Comparison of ENCODE assay signal across 25 cellular contexts in the genomic region with DNA sequence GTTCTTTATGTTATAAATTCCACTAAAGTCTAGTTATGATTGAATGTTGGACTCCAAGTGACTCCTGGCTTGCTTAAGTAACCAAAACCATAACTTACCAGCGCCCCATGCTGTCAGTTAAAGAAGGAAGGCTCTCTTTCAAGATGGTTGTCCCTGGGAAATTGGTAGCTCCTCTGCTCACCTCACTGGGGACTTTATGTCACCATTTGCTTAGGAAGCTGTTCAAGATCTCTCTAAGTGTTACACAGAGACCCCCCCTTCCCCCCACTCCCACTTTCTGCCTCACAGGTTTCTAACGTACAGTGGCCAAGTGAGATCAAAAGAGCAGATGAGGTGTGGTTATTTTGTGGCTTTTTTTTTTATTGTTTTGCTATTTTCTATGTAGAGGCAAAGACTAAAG.
DNase-seq lines count a peak whose midpoint lies in the region; ATAC-seq, FAIRE-seq and TF ChIP-seq lines count a peak whose summit lies in the region.
"Had no signal": no experiment of that assay in that cellular context is flagged by ENCODE, and none has a peak within 500 bp of the region (broad histone marks: within the 10 kb centered on the region; RNA-seq: fewer than 3 reads in every experiment).

No MANE protein-coding gene starts in this region.

- H3K9me2 ChIP-seq in Loucy (replicated peaks; ENCODE audit: low read depth, low read length), result no peaks in the 10 kb centered on the region

- no peak overlapping the region for H3K4me3 ChIP-seq in mammary epithelial cell (replicated peaks in 1 of 3; ENCODE audit: insufficient read depth in 1 of 3, low read depth in 2 of 3, low read length in 3 of 3)
- no peak overlapping the region for H3K4me3 ChIP-seq in breast epithelium
- peak overlapping the region; percentile 28 for H3K4me3 ChIP-seq in Loucy (ENCODE audit: low read length, poor library complexity, severe bottlenecking)
- no peak overlapping the region for H3K4me3 ChIP-seq in GM12878
- H3K4me3 ChIP-seq: Peyer's patch, SJCRH30 had no signal

- POLR2A ChIA-PET in GM12878 (lab: Charles Lee), result no interaction called here

- FAIRE-seq in GM12878 (lab: Jason Lieb, UNC) (no peak), RCC 7860 (lab: Jason Lieb, UNC) (no peak)
- FAIRE-seq: H54, HepG2 had no signal

- SMC1A ChIA-PET in GM12878 (lab: Charles Lee; ENCODE audit: uncharacterized antibody, unreplicated experiment), result no interaction called here

- TF ChIP-seq CTCF in mammary epithelial cell (conservative IDR thresholded peaks at IDR 0.05 in 1 of 2, IDR thresholded peaks at IDR 0.05 in 1 of 2; ENCODE audit: extremely low read depth in 1 of 2, insufficient read depth in 1 of 2, low read depth in 1 of 2, low read length in 2 of 2) (peak in 1 of 2 donors; percentile 0), breast epithelium (IDR thresholded peaks at IDR 0.05) (no peak), Loucy (conservative IDR thresholded peaks at IDR 0.05; ENCODE audit: low read length) (no peak), GM12878 (IDR thresholded peaks at IDR 0.05 in 2 of 3, conservative IDR thresholded peaks at IDR 0.05 in 1 of 3; ENCODE audit: control insufficient read depth in 2 of 3, extremely low read depth in 1 of 3, insufficient read depth in 1 of 3, low read depth in 3 of 3, low read length in 3 of 3) (0 out of 6 replicates have a peak, but pooled peaks of 1 of the 3 experiments have one; percentile 2), osteocyte (IDR thresholded peaks at IDR 0.05) (no peak)

- 62% methylated on average over 2 of the region's 2 CpGs for WGBS in mammary epithelial cell (ENCODE audit: low coverage, missing lambda C conversion rate)
- WGBS in GM12878 (ENCODE audit: insufficient coverage, insufficient replicate concordance, low lambda C conversion rate, missing lambda C conversion rate), result 0% methylated on average over 2 of the region's 2 CpGs

- no peak for TF ChIP-seq EP300 in GM12878 (IDR thresholded peaks at IDR 0.05; ENCODE audit: borderline replicate concordance in 1 of 2, control insufficient read depth in 1 of 2, low read depth in 2 of 2, low read length in 2 of 2)

- H3K9me3 ChIP-seq in mammary epithelial cell (replicated peaks; ENCODE audit: insufficient read depth, low read length) (no peaks in the 10 kb centered on the region), breast epithelium (no peaks in the 10 kb centered on the region), Loucy (ENCODE audit: insufficient read depth, low read depth, low read length) (no peaks in the 10 kb centered on the region; the same call in 1 of the 2 replicates), GM12878 (replicated peaks; ENCODE audit: control insufficient read depth, insufficient read depth, low read length) (no peaks in the 10 kb centered on the region)
- H3K9me3 ChIP-seq: Peyer's patch, SJCRH30 had no signal

- H4K20me1 ChIP-seq in mammary epithelial cell (ENCODE audit: insufficient read depth, low read length) (no peaks in the 10 kb centered on the region), Loucy (ENCODE audit: insufficient read depth, low read length, poor library complexity, severe bottlenecking) (no peaks in the 10 kb centered on the region), GM12878 (ENCODE audit: control insufficient read depth, insufficient read depth) (no peaks in the 10 kb centered on the region)

- peaks cover 5% of the 10 kb centered on the region; the same call in 1 of the 2 replicates for H3F3A ChIP-seq in Loucy (ENCODE audit: low read depth)

- H3K4me3 Mint-ChIP-seq in osteocyte (ENCODE audit: unreplicated experiment), result no peak overlapping the region
- H3K4me3 Mint-ChIP-seq: CD14-positive monocyte; T-helper 1 cell treated with Interleukin-12 subunit alpha and Interleukin-12 subunit beta and Interleukin-4 antibody, amounts not matched to agents 30 μg/mL and 1 μg/mL, for 36 hours had no signal

- H3K36me3 ChIP-seq in mammary epithelial cell (ENCODE audit: insufficient read depth, low read length), result no peaks in the 10 kb centered on the region
- no peaks in the 10 kb centered on the region for H3K36me3 ChIP-seq in breast epithelium
- H3K36me3 ChIP-seq in Loucy (ENCODE audit: insufficient read depth, low read length), result no peaks in the 10 kb centered on the region
- H3K36me3 ChIP-seq in GM12878 (ENCODE audit: control insufficient read depth in 2 of 2, insufficient read depth in 2 of 2, low read length in 1 of 2), result no peaks in the 10 kb centered on the region
- H3K36me3 ChIP-seq: Peyer's patch, SJCRH30 had no signal

- no peaks in the 10 kb centered on the region for H3K36me3 Mint-ChIP-seq in osteocyte (ENCODE audit: unreplicated experiment)
- H3K36me3 Mint-ChIP-seq: CD14-positive monocyte had no signal

- H3K4me2 ChIP-seq in mammary epithelial cell (ENCODE audit: insufficient read depth, low read depth, low read length), result no peak overlapping the region
- H3K4me2 ChIP-seq in Loucy (ENCODE audit: low read depth, low read length, poor library complexity, severe bottlenecking), result peak overlapping the region; percentile 44
- H3K4me2 ChIP-seq in GM12878 (ENCODE audit: control insufficient read depth, insufficient read depth), result no peak overlapping the region

- no peaks in the 10 kb centered on the region for H3K79me2 ChIP-seq in mammary epithelial cell (ENCODE audit: insufficient read depth, low read length)
- no peaks in the 10 kb centered on the region for H3K79me2 ChIP-seq in Loucy (ENCODE audit: insufficient read depth, low read length)
- no peaks in the 10 kb centered on the region for H3K79me2 ChIP-seq in GM12878 (ENCODE audit: control insufficient read depth, insufficient read depth, low read length)

- ATAC-seq in GM12878 (peak; percentile 60), HG02884 (IDR thresholded peaks at IDR 0.05; ENCODE audit: unreplicated experiment) (no peak), GM19455 (IDR thresholded peaks at IDR 0.05; ENCODE audit: unreplicated experiment) (no peak)
- ATAC-seq: HepG2 had no signal

- no peak for DNase-seq in mammary epithelial cell
- DNase-seq in breast epithelium (ENCODE audit: low spot score in 2 of 2), result no peak
- no peak for DNase-seq in GM12878 (ENCODE audit: low read depth, low spot score)
- DNase-seq in osteocyte (ENCODE audit: extremely low spot score, unreplicated experiment), result no peak
- DNase-seq in RCC 7860 (ENCODE audit: low spot score), result no peak
- DNase-seq: DMS79; KBM-7; NCI-H1092 treated with DMSO at 0.1 percent for 48 hours; NCI-H1436 treated with DMSO at 0.1 percent for 48 hours; NCI-H2029; NCI-H2227 treated with DMSO at 0.1 percent for 48 hours; NCI-H510A treated with DMSO at 0.1 percent for 48 hours; NCI-H748 treated with DMSO at 0.1 percent for 48 hours; NK-92 treated with Interleukin-12 subunit alpha and Interleukin-12 subunit beta, amount 100 ng/mL, for 24 hours; Peyer's patch; SJCRH30; T1000 had no signal

- H3K27ac ChIP-seq in mammary epithelial cell (ENCODE audit: insufficient read depth, low read depth, low read length), result no peak overlapping the region
- no peak overlapping the region for H3K27ac ChIP-seq in breast epithelium
- H3K27ac ChIP-seq in GM12878 (ENCODE audit: control insufficient read depth, insufficient read depth), result no peak overlapping the region
- H3K27ac ChIP-seq: HL-60, Peyer's patch, SJCRH30 had no signal

- BruUV-seq in mammary epithelial cell (replicated peaks; lab: Mats Ljungman, UMichigan) (no TSS peak), GM12878 (replicated peaks; lab: Mats Ljungman, UMichigan) (no TSS peak)

- H3K9ac ChIP-seq in mammary epithelial cell (ENCODE audit: insufficient read depth, low read length), result no peak overlapping the region
- H3K9ac ChIP-seq in Loucy (ENCODE audit: low read depth, low read length, poor library complexity, severe bottlenecking), result peak overlapping the region; percentile 45
- no peak overlapping the region for H3K9ac ChIP-seq in GM12878 (ENCODE audit: control insufficient read depth, insufficient read depth, low read length)

- no peak overlapping the region for H3K27ac Mint-ChIP-seq in osteocyte (ENCODE audit: unreplicated experiment)
- H3K27ac Mint-ChIP-seq: T-helper 1 cell treated with Interleukin-12 subunit alpha and Interleukin-12 subunit beta and Interleukin-4 antibody, amounts not matched to agents 30 μg/mL and 1 μg/mL, for 36 hours had no signal

- H3K27me3 ChIP-seq in mammary epithelial cell (ENCODE audit: insufficient read depth, low read length) (no peaks in the 10 kb centered on the region), breast epithelium (no peaks in the 10 kb centered on the region), Loucy (ENCODE audit: insufficient read depth, low read length, poor library complexity, severe bottlenecking) (no peaks in the 10 kb centered on the region), GM12878 (replicated peaks in 1 of 2; ENCODE audit: control insufficient read depth in 2 of 2, insufficient read depth in 2 of 2, low read length in 1 of 2) (no peaks in the 10 kb centered on the region; a peak in 1 of 4 replicates)
- H3K27me3 ChIP-seq: Peyer's patch, SJCRH30 had no signal

- in situ Hi-C loops in mammary epithelial cell (cut with MboI; ENCODE audit: low sequenced_read_pairs in 2 of 2) (no loop called here), GM12878 (cut with MboI) (no loop called here)

- H2AFZ ChIP-seq in mammary epithelial cell (ENCODE audit: low read depth, low read length), result peak overlapping the region; percentile 35
- H2AFZ ChIP-seq in Loucy (ENCODE audit: low read length), result 0 out of 2 replicates have a peak overlapping the region, but pooled peaks have one; percentile 27
- no peak overlapping the region for H2AFZ ChIP-seq in GM12878 (ENCODE audit: control insufficient read depth, low read depth, low read length)

- RAD21 ChIA-PET in GM12878 (lab: Charles Lee; ENCODE audit: unreplicated experiment), result no interaction called here

- TF ChIP-seq POLR2A in breast epithelium (IDR thresholded peaks at IDR 0.05) (no peak), GM12878 (IDR thresholded peaks at IDR 0.05; ENCODE audit: low read depth, low read length) (no peak)

- no peaks in the 10 kb centered on the region for H3K4me1 ChIP-seq in mammary epithelial cell (ENCODE audit: insufficient read depth, low read length)
- no peaks in the 10 kb centered on the region for H3K4me1 ChIP-seq in breast epithelium
- H3K4me1 ChIP-seq in Loucy (ENCODE audit: insufficient read depth, low read length, poor library complexity, severe bottlenecking), result peaks cover 8% of the 10 kb centered on the region
- no peaks in the 10 kb centered on the region for H3K4me1 ChIP-seq in GM12878 (ENCODE audit: control insufficient read depth, insufficient read depth, low read length)
- H3K4me1 ChIP-seq: Peyer's patch, SJCRH30 had no signal

- TF ChIP-seq RAD21 in GM12878 (IDR thresholded peaks at IDR 0.05; ENCODE audit: insufficient read depth, low read depth, low read length), result no peak

- CTCF ChIA-PET in mammary epithelial cell (lab: Charles Lee; ENCODE audit: low non-redundant PET) (no interaction called here), GM12878 (lab: Yijun Ruan, JAX) (no interaction called here)

- no peaks in the 10 kb centered on the region for H3K27me3 Mint-ChIP-seq in osteocyte (ENCODE audit: unreplicated experiment)

- intact Hi-C loops in mammary epithelial cell (cut with micrococcal nuclease), result no loop called here
- intact Hi-C loops in breast epithelium (cut with DNase I; ENCODE audit: low total_unique reads), result no loop called here
- intact Hi-C loops in GM12878 (cut with micrococcal nuclease; ENCODE audit: unreplicated experiment), result no loop called here

- dilution Hi-C loops in mammary epithelial cell (cut with HindIII; ENCODE audit: low sequenced_read_pairs), result no loop called here

- H3K9me3 Mint-ChIP-seq in osteocyte (ENCODE audit: unreplicated experiment), result no peaks in the 10 kb centered on the region

- H3K4me1 Mint-ChIP-seq in osteocyte (ENCODE audit: unreplicated experiment), result peaks cover 12% of the 10 kb centered on the region
- H3K4me1 Mint-ChIP-seq: CD14-positive monocyte had no signal
